18 cellular contexts compared by ENCODE assay signal in the genomic region with DNA sequence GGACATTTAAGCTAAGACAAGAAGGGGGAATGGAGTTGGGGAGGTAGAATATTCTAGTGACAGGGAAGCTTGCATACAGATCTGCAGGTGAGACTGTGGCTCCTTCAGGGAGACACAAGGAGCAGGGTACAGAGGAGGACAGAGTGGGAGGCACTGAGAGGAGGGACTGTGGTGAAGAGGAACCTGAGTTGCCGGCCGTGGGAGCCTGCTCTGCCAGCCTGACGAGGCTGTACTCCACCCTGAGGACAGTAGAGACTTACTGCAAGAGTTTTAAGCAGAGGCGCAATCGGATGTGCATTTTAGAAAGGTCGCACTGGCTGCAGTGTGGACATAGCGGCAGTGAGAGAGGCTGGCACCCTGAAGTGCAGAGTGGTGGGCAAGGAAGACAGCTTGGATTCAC.
"Had no signal": no experiment of that assay in that cellular context is flagged by ENCODE, and none has a peak within 500 bp of the region (broad histone marks: within the 10 kb centered on the region; RNA-seq: fewer than 3 reads in every experiment).

No MANE protein-coding gene starts in this region.

- H3K9me3 Mint-ChIP-seq: immature natural killer cell; naive thymus-derived CD8-positive, alpha-beta T cell; stimulated activated naive CD8-positive, alpha-beta T cell treated with anti-CD3 and anti-CD28 coated beads, Interleukin-15, Interleukin-2, amounts not matched to agents 100 ng/mL and 50 ng/mL, for 24 hours had no signal

- H3K27me3 ChIP-seq: colonic mucosa, gastrocnemius medialis, neutrophil, testis, transverse colon had no signal

- H3K36me3 Mint-ChIP-seq: immature natural killer cell; naive thymus-derived CD8-positive, alpha-beta T cell had no signal

- H3K27ac Mint-ChIP-seq: immature natural killer cell; naive thymus-derived CD8-positive, alpha-beta T cell; stimulated activated naive CD8-positive, alpha-beta T cell treated with anti-CD3 and anti-CD28 coated beads, Interleukin-15, Interleukin-2, amounts not matched to agents 100 ng/mL and 50 ng/mL, for 24 hours had no signal

- DNase-seq: caudate nucleus; colonic mucosa; effector CD4-positive, alpha-beta T cell; gastrocnemius medialis; glutamatergic neuron; immature natural killer cell; kidney; left cardiac atrium; left ventricle myocardium inferior; mucosa of descending colon; naive thymus-derived CD8-positive, alpha-beta T cell; small intestine; stimulated activated CD4-positive, alpha-beta T cell treated with anti-CD3 and anti-CD28 coated beads, Interleukin-2, amount 100 ng/mL, for 48 hours; testis; transverse colon had no signal

- H3K4me1 Mint-ChIP-seq: immature natural killer cell; naive thymus-derived CD8-positive, alpha-beta T cell had no signal

- H3K4me3 ChIP-seq: colonic mucosa, gastrocnemius medialis, left ventricle myocardium inferior, lung, mucosa of descending colon, testis, transverse colon had no signal

- H3K27me3 Mint-ChIP-seq: stimulated activated naive CD8-positive, alpha-beta T cell treated with anti-CD3 and anti-CD28 coated beads, Interleukin-15, Interleukin-2, amounts not matched to agents 100 ng/mL and 50 ng/mL, for 24 hours had no signal

- ATAC-seq: gastrocnemius medialis; left cardiac atrium; mucosa of descending colon; naive thymus-derived CD8-positive, alpha-beta T cell had no signal

- H3K4me3 Mint-ChIP-seq: immature natural killer cell; naive thymus-derived CD8-positive, alpha-beta T cell; stimulated activated naive CD8-positive, alpha-beta T cell treated with anti-CD3 and anti-CD28 coated beads, Interleukin-15, Interleukin-2, amounts not matched to agents 100 ng/mL and 50 ng/mL, for 24 hours had no signal

- H3K4me1 ChIP-seq: colonic mucosa had no signal

- H3K27ac ChIP-seq: colonic mucosa, neutrophil, testis had no signal

- H3K9me3 ChIP-seq: colonic mucosa, gastrocnemius medialis, left ventricle myocardium inferior, mucosa of descending colon, neutrophil, testis, transverse colon had no signal

- H3K36me3 ChIP-seq: colonic mucosa, gastrocnemius medialis, left ventricle myocardium inferior, neutrophil, transverse colon had no signal
